In the genomic region with DNA sequence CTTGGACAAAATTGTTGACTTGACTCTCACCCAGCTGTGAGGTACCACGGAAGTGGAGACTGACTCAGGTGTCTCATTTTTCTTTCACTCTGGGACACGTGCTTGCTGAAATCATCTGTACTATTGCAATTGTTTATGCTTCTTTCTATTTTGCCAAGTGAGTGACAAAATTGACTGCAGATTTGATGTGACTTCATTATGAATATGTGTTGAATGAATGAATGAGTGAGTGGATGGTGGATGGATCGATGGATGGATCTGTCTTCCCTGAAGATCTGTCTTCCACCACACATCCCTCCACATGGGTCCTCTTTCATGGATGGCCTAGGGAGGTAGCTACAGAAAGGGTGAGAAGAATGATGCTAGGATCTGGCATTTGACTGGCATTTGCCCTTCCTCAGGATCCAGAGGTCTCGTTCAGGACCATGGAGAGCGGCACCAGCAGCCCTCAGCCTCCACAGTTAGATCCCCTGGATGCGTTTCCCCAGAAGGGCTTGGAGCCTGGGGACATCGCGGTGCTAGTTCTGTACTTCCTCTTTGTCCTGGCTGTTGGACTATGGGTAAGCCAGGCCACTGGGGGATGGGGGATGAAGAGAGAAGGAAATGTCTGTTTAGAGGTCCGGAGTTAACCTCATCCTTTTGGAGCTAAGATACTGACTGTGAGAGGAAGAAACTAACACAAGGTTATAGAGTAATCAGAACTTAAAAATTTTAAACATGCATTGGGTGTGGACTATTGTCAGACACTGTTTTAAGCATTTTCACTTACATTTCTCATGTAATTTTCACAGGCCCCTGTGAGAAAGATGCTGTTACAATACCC, we compare ENCODE assay signal across 1 cellular context.
TF ChIP-seq lines count a peak whose summit lies in the region.

No MANE protein-coding gene starts in this region.

TF ChIP-seq in HepG2, 621 proteins besides CTCF, POLR2A, EP300 and RAD21 (continued from another document and continues in another):
- TF ChIP-seq, protein P1, sequence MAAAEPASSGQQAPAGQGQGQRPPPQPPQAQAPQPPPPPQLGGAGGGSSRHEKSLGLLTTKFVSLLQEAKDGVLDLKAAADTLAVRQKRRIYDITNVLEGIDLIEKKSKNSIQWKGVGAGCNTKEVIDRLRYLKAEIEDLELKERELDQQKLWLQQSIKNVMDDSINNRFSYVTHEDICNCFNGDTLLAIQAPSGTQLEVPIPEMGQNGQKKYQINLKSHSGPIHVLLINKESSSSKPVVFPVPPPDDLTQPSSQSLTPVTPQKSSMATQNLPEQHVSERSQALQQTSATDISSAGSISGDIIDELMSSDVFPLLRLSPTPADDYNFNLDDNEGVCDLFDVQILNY (CRISPR knock-in tag; conservative IDR thresholded peaks at IDR 0.05), result no peak; the same call in 1 of the 2 replicates
- TF ChIP-seq, protein P2, sequence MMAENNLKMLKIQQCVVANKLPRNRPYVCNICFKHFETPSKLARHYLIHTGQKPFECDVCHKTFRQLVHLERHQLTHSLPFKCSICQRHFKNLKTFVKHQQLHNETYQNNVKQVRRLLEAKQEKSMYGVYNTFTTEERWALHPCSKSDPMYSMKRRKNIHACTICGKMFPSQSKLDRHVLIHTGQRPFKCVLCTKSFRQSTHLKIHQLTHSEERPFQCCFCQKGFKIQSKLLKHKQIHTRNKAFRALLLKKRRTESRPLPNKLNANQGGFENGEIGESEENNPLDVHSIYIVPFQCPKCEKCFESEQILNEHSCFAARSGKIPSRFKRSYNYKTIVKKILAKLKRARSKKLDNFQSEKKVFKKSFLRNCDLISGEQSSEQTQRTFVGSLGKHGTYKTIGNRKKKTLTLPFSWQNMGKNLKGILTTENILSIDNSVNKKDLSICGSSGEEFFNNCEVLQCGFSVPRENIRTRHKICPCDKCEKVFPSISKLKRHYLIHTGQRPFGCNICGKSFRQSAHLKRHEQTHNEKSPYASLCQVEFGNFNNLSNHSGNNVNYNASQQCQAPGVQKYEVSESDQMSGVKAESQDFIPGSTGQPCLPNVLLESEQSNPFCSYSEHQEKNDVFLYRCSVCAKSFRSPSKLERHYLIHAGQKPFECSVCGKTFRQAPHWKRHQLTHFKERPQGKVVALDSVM (CRISPR knock-in tag; IDR thresholded peaks at IDR 0.05), result 0 out of 2 replicates have a peak, but pooled peaks have one; percentile 10
- no peak for TF ChIP-seq LCORL (IDR thresholded peaks at IDR 0.05)
- TF ChIP-seq LCORL (CRISPR knock-in tag; IDR thresholded peaks at IDR 0.05), result peak; percentile 50; the same call in 1 of the 2 replicates
- TF ChIP-seq ONECUT2 (CRISPR knock-in tag; IDR thresholded peaks at IDR 0.05), result peak; percentile 62; the same call in 1 of the 2 replicates
- peak; percentile 93; the same call in 1 of the 2 replicates for TF ChIP-seq FOXC1 (CRISPR knock-in tag; IDR thresholded peaks at IDR 0.05; ENCODE audit: borderline replicate concordance)
- TF ChIP-seq ZC3H13 (CRISPR knock-in tag; IDR thresholded peaks at IDR 0.05), result peak; percentile 87
- TF ChIP-seq PLRG1 (conservative IDR thresholded peaks at IDR 0.05), result no peak
- no peak for TF ChIP-seq ZNF234 (CRISPR knock-in tag; conservative IDR thresholded peaks at IDR 0.05)
- TF ChIP-seq, protein P3, sequence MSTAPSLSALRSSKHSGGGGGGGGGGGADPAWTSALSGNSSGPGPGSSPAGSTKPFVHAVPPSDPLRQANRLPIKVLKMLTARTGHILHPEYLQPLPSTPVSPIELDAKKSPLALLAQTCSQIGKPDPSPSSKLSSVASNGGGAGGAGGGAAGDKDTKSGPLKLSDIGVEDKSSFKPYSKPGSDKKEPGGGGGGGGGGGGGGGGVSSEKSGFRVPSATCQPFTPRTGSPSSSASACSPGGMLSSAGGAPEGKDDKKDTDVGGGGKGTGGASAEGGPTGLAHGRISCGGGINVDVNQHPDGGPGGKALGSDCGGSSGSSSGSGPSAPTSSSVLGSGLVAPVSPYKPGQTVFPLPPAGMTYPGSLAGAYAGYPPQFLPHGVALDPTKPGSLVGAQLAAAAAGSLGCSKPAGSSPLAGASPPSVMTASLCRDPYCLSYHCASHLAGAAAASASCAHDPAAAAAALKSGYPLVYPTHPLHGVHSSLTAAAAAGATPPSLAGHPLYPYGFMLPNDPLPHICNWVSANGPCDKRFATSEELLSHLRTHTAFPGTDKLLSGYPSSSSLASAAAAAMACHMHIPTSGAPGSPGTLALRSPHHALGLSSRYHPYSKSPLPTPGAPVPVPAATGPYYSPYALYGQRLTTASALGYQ (CRISPR knock-in tag; IDR thresholded peaks at IDR 0.05), result no peak
- no peak for TF ChIP-seq GABPA (IDR thresholded peaks at IDR 0.05; ENCODE audit: low read depth, low read length)
- peak; percentile 53 for TF ChIP-seq GABPA (CRISPR knock-in tag; IDR thresholded peaks at IDR 0.05; ENCODE audit: low read depth)
- peak; percentile 65; the same call in 1 of the 2 replicates for TF ChIP-seq SOX5 (CRISPR knock-in tag; IDR thresholded peaks at IDR 0.05; ENCODE audit: borderline replicate concordance)
- TF ChIP-seq, protein P4, sequence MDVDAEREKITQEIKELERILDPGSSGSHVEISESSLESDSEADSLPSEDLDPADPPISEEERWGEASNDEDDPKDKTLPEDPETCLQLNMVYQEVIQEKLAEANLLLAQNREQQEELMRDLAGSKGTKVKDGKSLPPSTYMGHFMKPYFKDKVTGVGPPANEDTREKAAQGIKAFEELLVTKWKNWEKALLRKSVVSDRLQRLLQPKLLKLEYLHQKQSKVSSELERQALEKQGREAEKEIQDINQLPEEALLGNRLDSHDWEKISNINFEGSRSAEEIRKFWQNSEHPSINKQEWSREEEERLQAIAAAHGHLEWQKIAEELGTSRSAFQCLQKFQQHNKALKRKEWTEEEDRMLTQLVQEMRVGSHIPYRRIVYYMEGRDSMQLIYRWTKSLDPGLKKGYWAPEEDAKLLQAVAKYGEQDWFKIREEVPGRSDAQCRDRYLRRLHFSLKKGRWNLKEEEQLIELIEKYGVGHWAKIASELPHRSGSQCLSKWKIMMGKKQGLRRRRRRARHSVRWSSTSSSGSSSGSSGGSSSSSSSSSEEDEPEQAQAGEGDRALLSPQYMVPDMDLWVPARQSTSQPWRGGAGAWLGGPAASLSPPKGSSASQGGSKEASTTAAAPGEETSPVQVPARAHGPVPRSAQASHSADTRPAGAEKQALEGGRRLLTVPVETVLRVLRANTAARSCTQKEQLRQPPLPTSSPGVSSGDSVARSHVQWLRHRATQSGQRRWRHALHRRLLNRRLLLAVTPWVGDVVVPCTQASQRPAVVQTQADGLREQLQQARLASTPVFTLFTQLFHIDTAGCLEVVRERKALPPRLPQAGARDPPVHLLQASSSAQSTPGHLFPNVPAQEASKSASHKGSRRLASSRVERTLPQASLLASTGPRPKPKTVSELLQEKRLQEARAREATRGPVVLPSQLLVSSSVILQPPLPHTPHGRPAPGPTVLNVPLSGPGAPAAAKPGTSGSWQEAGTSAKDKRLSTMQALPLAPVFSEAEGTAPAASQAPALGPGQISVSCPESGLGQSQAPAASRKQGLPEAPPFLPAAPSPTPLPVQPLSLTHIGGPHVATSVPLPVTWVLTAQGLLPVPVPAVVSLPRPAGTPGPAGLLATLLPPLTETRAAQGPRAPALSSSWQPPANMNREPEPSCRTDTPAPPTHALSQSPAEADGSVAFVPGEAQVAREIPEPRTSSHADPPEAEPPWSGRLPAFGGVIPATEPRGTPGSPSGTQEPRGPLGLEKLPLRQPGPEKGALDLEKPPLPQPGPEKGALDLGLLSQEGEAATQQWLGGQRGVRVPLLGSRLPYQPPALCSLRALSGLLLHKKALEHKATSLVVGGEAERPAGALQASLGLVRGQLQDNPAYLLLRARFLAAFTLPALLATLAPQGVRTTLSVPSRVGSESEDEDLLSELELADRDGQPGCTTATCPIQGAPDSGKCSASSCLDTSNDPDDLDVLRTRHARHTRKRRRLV (CRISPR knock-in tag; IDR thresholded peaks at IDR 0.05), result 0 out of 2 replicates have a peak, but pooled peaks have one; percentile 37
- peak; percentile 88; the same call in 1 of the 2 replicates for TF ChIP-seq ZFP41 (CRISPR knock-in tag; IDR thresholded peaks at IDR 0.05; ENCODE audit: borderline replicate concordance)
- no peak for TF ChIP-seq RFX5 (IDR thresholded peaks at IDR 0.05; ENCODE audit: low read depth, low read length)
- TF ChIP-seq ATAD3A (CRISPR knock-in tag; IDR thresholded peaks at IDR 0.05), result peak; percentile 98; the same call in 1 of the 2 replicates
- TF ChIP-seq ZNF776 (CRISPR knock-in tag; IDR thresholded peaks at IDR 0.05), result peak; percentile 51; the same call in 1 of the 2 replicates
- TF ChIP-seq, protein P5, sequence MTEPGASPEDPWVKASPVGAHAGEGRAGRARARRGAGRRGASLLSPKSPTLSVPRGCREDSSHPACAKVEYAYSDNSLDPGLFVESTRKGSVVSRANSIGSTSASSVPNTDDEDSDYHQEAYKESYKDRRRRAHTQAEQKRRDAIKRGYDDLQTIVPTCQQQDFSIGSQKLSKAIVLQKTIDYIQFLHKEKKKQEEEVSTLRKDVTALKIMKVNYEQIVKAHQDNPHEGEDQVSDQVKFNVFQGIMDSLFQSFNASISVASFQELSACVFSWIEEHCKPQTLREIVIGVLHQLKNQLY (CRISPR knock-in tag; IDR thresholded peaks at IDR 0.05), result peak; percentile 62; the same call in 1 of the 2 replicates
- TF ChIP-seq, protein P6, sequence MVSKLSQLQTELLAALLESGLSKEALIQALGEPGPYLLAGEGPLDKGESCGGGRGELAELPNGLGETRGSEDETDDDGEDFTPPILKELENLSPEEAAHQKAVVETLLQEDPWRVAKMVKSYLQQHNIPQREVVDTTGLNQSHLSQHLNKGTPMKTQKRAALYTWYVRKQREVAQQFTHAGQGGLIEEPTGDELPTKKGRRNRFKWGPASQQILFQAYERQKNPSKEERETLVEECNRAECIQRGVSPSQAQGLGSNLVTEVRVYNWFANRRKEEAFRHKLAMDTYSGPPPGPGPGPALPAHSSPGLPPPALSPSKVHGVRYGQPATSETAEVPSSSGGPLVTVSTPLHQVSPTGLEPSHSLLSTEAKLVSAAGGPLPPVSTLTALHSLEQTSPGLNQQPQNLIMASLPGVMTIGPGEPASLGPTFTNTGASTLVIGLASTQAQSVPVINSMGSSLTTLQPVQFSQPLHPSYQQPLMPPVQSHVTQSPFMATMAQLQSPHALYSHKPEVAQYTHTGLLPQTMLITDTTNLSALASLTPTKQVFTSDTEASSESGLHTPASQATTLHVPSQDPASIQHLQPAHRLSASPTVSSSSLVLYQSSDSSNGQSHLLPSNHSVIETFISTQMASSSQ (IDR thresholded peaks at IDR 0.05; ENCODE audit: low read depth), result no peak
- TF ChIP-seq, protein P6 (CRISPR knock-in tag; IDR thresholded peaks at IDR 0.05; ENCODE audit: borderline replicate concordance), result no peak
- peak; percentile 84; the same call in 1 of the 2 replicates for TF ChIP-seq TEAD2 (CRISPR knock-in tag; IDR thresholded peaks at IDR 0.05)
- TF ChIP-seq GPN1 (CRISPR knock-in tag; IDR thresholded peaks at IDR 0.05; ENCODE audit: borderline replicate concordance), result peak; percentile 92; the same call in 1 of the 2 replicates
- TF ChIP-seq ZNF317 (CRISPR knock-in tag; IDR thresholded peaks at IDR 0.05), result peak; percentile 70
- peak; percentile 97; the same call in 1 of the 2 replicates for TF ChIP-seq ZFP37 (CRISPR knock-in tag; IDR thresholded peaks at IDR 0.05; ENCODE audit: borderline replicate concordance)
- peak; percentile 56 for TF ChIP-seq NFYC (CRISPR knock-in tag; IDR thresholded peaks at IDR 0.05)
- TF ChIP-seq, protein P7, sequence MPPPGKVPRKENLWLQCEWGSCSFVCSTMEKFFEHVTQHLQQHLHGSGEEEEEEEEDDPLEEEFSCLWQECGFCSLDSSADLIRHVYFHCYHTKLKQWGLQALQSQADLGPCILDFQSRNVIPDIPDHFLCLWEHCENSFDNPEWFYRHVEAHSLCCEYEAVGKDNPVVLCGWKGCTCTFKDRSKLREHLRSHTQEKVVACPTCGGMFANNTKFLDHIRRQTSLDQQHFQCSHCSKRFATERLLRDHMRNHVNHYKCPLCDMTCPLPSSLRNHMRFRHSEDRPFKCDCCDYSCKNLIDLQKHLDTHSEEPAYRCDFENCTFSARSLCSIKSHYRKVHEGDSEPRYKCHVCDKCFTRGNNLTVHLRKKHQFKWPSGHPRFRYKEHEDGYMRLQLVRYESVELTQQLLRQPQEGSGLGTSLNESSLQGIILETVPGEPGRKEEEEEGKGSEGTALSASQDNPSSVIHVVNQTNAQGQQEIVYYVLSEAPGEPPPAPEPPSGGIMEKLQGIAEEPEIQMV (CRISPR knock-in tag; IDR thresholded peaks at IDR 0.05; ENCODE audit: low read depth), result peak; percentile 92; the same call in 1 of the 2 replicates
- TF ChIP-seq ZNF17 (CRISPR knock-in tag; IDR thresholded peaks at IDR 0.05), result no peak
- TF ChIP-seq, protein P8, sequence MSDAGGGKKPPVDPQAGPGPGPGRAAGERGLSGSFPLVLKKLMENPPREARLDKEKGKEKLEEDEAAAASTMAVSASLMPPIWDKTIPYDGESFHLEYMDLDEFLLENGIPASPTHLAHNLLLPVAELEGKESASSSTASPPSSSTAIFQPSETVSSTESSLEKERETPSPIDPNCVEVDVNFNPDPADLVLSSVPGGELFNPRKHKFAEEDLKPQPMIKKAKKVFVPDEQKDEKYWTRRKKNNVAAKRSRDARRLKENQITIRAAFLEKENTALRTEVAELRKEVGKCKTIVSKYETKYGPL (CRISPR knock-in tag; IDR thresholded peaks at IDR 0.05), result peak; percentile 92; the same call in 1 of the 2 replicates
- 0 out of 2 replicates have a peak, but pooled peaks have one; percentile 70 for TF ChIP-seq ZNF577 (CRISPR knock-in tag; IDR thresholded peaks at IDR 0.05; ENCODE audit: borderline replicate concordance, low read depth)
- TF ChIP-seq, protein P9, sequence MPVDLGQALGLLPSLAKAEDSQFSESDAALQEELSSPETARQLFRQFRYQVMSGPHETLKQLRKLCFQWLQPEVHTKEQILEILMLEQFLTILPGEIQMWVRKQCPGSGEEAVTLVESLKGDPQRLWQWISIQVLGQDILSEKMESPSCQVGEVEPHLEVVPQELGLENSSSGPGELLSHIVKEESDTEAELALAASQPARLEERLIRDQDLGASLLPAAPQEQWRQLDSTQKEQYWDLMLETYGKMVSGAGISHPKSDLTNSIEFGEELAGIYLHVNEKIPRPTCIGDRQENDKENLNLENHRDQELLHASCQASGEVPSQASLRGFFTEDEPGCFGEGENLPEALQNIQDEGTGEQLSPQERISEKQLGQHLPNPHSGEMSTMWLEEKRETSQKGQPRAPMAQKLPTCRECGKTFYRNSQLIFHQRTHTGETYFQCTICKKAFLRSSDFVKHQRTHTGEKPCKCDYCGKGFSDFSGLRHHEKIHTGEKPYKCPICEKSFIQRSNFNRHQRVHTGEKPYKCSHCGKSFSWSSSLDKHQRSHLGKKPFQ (CRISPR knock-in tag; IDR thresholded peaks at IDR 0.05; ENCODE audit: insufficient replicate concordance), result peak; percentile 89
- TF ChIP-seq ZNF256 (CRISPR knock-in tag; conservative IDR thresholded peaks at IDR 0.05), result peak; percentile 94
